1 cellular context compared by ENCODE assay signal in the genomic region with DNA sequence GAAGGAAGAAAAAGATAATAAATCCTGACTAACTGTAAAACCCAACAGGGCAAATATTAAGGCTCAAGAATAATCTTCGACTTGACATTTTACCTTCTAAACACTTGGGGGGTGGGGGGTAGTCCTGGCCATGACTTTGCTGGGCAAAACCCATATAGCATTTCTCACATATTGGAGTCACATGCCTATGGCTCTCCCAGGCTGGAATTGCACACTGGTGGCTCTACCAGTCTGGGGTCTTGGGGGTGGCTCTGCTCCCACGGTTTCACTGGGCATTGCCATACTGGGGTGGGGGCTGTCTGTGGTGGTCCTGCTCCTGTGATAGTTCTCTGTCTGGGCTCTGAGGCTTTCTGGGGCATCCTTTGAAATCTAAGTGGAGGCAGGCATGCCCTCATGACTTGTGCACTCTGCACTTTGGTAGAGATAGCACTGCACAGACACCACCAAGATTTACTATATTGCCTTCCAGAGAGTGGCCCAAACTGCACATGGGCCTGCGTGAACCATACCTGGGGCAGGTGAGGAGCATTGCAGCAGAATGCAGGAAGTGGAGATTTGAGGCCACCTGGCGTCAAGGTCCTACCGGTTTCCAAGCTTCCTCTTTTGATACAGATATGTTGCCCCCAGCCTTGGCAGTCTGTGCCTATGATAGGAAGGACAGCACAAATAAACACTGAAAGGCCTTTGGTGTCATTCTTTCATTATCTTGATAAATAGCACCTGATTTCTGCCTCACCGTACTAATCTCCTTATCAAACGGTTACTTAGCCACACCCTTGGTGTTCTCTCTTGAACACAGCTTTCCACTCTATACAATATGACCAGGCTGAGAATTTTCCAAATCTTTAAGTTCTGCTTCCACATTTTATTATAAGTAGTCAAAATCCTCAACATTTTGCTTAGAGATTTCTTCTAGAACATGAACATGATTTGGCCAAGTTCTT.
TF ChIP-seq lines count a peak whose summit lies in the region.

No MANE protein-coding gene starts in this region.

TF ChIP-seq in liver, 16 proteins besides CTCF, POLR2A, EP300 and RAD21 (continued from another document):
- TF ChIP-seq HNF4A (conservative IDR thresholded peaks at IDR 0.05) (peak in 1 of 2 donors; percentile 16), FOXA2 (IDR thresholded peaks at IDR 0.05) (no peak), YY1 (IDR thresholded peaks at IDR 0.05) (no peak), FOXA1 (IDR thresholded peaks at IDR 0.05) (peak; percentile 0), EGR1 (IDR thresholded peaks at IDR 0.05; ENCODE audit: low read depth in 2 of 2) (no peak)
- TF ChIP-seq, protein P1, sequence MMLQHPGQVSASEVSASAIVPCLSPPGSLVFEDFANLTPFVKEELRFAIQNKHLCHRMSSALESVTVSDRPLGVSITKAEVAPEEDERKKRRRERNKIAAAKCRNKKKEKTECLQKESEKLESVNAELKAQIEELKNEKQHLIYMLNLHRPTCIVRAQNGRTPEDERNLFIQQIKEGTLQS (IDR thresholded peaks at IDR 0.05), result no peak
